6 cellular contexts compared by ENCODE assay signal in genomic region chr9:39550573-39550972, GRCh38.
DNase-seq lines count a peak whose midpoint lies in the region; ATAC-seq and TF ChIP-seq lines count a peak whose summit lies in the region.
"Not testable (repeated sequence)": the region's sequence is repeated elsewhere in the genome, so short reads cannot be mapped to it uniquely, and the experiment has no call there.

No MANE protein-coding gene starts in this region.

- CTCF ChIA-PET in SK-N-SH (lab: Yijun Ruan, JAX): not testable (repeated sequence)

- not testable (repeated sequence) for H3K36me3 ChIP-seq in HUES64 (ENCODE audit: insufficient read depth, low read length); SK-N-SH (replicated peaks in 1 of 2; ENCODE audit: control insufficient read depth in 1 of 2, insufficient read depth in 2 of 2, low read length in 1 of 2); endodermal cell (ENCODE audit: control insufficient read depth, insufficient read depth, low read length); mesendoderm (ENCODE audit: control insufficient read depth, insufficient read depth, low read length)

- H3K4me2 ChIP-seq in H9 (ENCODE audit: insufficient read depth, insufficient read length, low read length); SK-N-SH; mesendoderm (ENCODE audit: low read length): not testable (repeated sequence)

- not testable (repeated sequence) for H2BK12ac ChIP-seq in H9 (ENCODE audit: insufficient read length, low read depth, low read length)

- H3K27ac Mint-ChIP-seq in H9: peak overlapping the region; percentile 91 to 96 (median 91); a peak in 6 of 7 replicates
- peak overlapping the region; percentile 79 for H3K27ac Mint-ChIP-seq in endodermal cell

- H2BK5ac ChIP-seq in H9 (ENCODE audit: insufficient read length, low read length); mesendoderm (ENCODE audit: low read length): not testable (repeated sequence)

- H3K23me2 ChIP-seq in H9 (ENCODE audit: insufficient read length, low read depth, low read length, poor library complexity, severe bottlenecking): not testable (repeated sequence)

- TF ChIP-seq CTCF in H9 (conservative IDR thresholded peaks at IDR 0.05); SK-N-SH (IDR thresholded peaks at IDR 0.05); endodermal cell (conservative IDR thresholded peaks at IDR 0.05); foreskin keratinocyte (conservative IDR thresholded peaks at IDR 0.05): not testable (repeated sequence)

- H3K14ac ChIP-seq in H9 (ENCODE audit: insufficient read depth, low read length): not testable (repeated sequence)

- H3K4me1 ChIP-seq in H9 (ENCODE audit: insufficient read depth, low read length); SK-N-SH (ENCODE audit: control insufficient read depth in 1 of 2, insufficient read depth in 2 of 2, low read depth in 1 of 2, low read length in 1 of 2); endodermal cell (ENCODE audit: control insufficient read depth, insufficient read depth, low read length); foreskin keratinocyte; mesendoderm (ENCODE audit: control insufficient read depth, low read depth, low read length): not testable (repeated sequence)
- peaks cover 21% of the 10 kb centered on the region for H3K4me1 ChIP-seq in HUES64 (ENCODE audit: insufficient read depth, low read length)

- peak overlapping the region; percentile 31 for H3K4me3 ChIP-seq in HUES64 (ENCODE audit: low read length)
- H3K4me3 ChIP-seq in SK-N-SH (ENCODE audit: low read depth in 2 of 2, low read length in 1 of 2); endodermal cell (ENCODE audit: low read length); mesendoderm (ENCODE audit: low read length): not testable (repeated sequence)

- H3K79me2 ChIP-seq in H9 (ENCODE audit: insufficient read depth, low read length); SK-N-SH (ENCODE audit: insufficient read depth); mesendoderm (ENCODE audit: control insufficient read depth, insufficient read depth, low read length): not testable (repeated sequence)

- not testable (repeated sequence) for H3K4ac ChIP-seq in H9 (ENCODE audit: low read depth, low read length); mesendoderm (ENCODE audit: low read depth, low read length)

- peak; percentile 76 for ATAC-seq in foreskin keratinocyte

- H3K36me3 Mint-ChIP-seq in H9 (ENCODE audit: insufficient read depth in 1 of 3, low read depth in 3 of 3); endodermal cell (ENCODE audit: low read depth): not testable (repeated sequence)

- not testable (repeated sequence) for H3K18ac ChIP-seq in H9 (ENCODE audit: insufficient read length, low read depth, low read length); mesendoderm (ENCODE audit: low read length)

- not testable (repeated sequence) for H3K9me3 ChIP-seq in H9 (ENCODE audit: control insufficient read depth, low read depth, low read length); HUES64 (ENCODE audit: insufficient read depth, low read depth, low read length); SK-N-SH; endodermal cell (ENCODE audit: control insufficient read depth, low read length)

- not testable (repeated sequence) for TF ChIP-seq EP300 in SK-N-SH (IDR thresholded peaks at IDR 0.05; ENCODE audit: borderline replicate concordance in 1 of 2, low read depth in 1 of 2, low read length in 1 of 2)

- DNase-seq in H9, SK-N-SH, endodermal cell, foreskin keratinocyte: not testable (repeated sequence)
- peak; percentile 3 for DNase-seq in mesendoderm

- H4K5ac ChIP-seq in H9 (ENCODE audit: insufficient read length, low read depth, low read length); mesendoderm (ENCODE audit: low read length): not testable (repeated sequence)

- H4K8ac ChIP-seq in H9 (replicated peaks; ENCODE audit: insufficient read length, low read depth, low read length); mesendoderm (ENCODE audit: low read depth, low read length): not testable (repeated sequence)

- H3K27ac ChIP-seq in H9 (ENCODE audit: insufficient read length, low read depth, low read length); SK-N-SH (ENCODE audit: low read depth in 2 of 2, low read length in 1 of 2); endodermal cell (ENCODE audit: low read depth, low read length); foreskin keratinocyte; mesendoderm (ENCODE audit: low read depth, low read length): not testable (repeated sequence)
- peak overlapping the region; percentile 92 for H3K27ac ChIP-seq in HUES64 (ENCODE audit: low read depth, low read length)

- WGBS in H9 (ENCODE audit: extremely low coverage, insufficient read length, low lambda C conversion rate): no CpG with 5 or more reads among the region's 2 CpGs
- no CpG with 5 or more reads among the region's 2 CpGs for WGBS in HUES64
- WGBS in SK-N-SH (ENCODE audit: low lambda C conversion rate): 35% methylated on average over 2 of the region's 2 CpGs
- no CpG with 5 or more reads among the region's 2 CpGs for WGBS in endodermal cell (ENCODE audit: insufficient coverage in 1 of 2, insufficient read length in 1 of 2), 2 experiments
- WGBS in mesendoderm (ENCODE audit: extremely low coverage, insufficient coverage, low lambda C conversion rate): no CpG with 5 or more reads among the region's 2 CpGs

- peak overlapping the region in 1 of 2 experiments; percentile 41; a peak in 3 of 5 replicates for H3K4me3 Mint-ChIP-seq in H9
- H3K4me3 Mint-ChIP-seq in endodermal cell: not testable (repeated sequence)

- not testable (repeated sequence) for H4K20me1 ChIP-seq in H9 (ENCODE audit: control insufficient read depth, insufficient read depth, insufficient read length); SK-N-SH (ENCODE audit: insufficient read depth)

- TF ChIP-seq RAD21 in SK-N-SH (IDR thresholded peaks at IDR 0.05; ENCODE audit: low read length): not testable (repeated sequence)

- H3K9me3 Mint-ChIP-seq in H9, endodermal cell: not testable (repeated sequence)

- not testable (repeated sequence) for H4K91ac ChIP-seq in H9 (ENCODE audit: insufficient read length, low read depth, low read length)

- not testable (repeated sequence) for H3K9ac ChIP-seq in H9 (ENCODE audit: extremely low read depth, insufficient read length, low read length); SK-N-SH; endodermal cell (ENCODE audit: extremely low read depth, low read length, poor library complexity, severe bottlenecking); mesendoderm (ENCODE audit: low read length)
- H3K9ac ChIP-seq in HUES64 (ENCODE audit: low read depth, low read length): peak overlapping the region; percentile 55; the same call in 1 of the 2 replicates

- not testable (repeated sequence) for H3K23ac ChIP-seq in H9 (ENCODE audit: insufficient read length, low read depth, low read length); mesendoderm (ENCODE audit: low read length)

- not testable (repeated sequence) for H2BK20ac ChIP-seq in H9 (ENCODE audit: low read depth, low read length, poor library complexity, severe bottlenecking)

- H2AFZ ChIP-seq in H9 (ENCODE audit: low read length): not testable (repeated sequence)
- peak overlapping the region; percentile 57; the same call in 1 of the 2 replicates for H2AFZ ChIP-seq in SK-N-SH (ENCODE audit: low read depth)

- POLR2A ChIA-PET in SK-N-SH (lab: Yijun Ruan, JAX): not testable (repeated sequence)

- H3K27me3 Mint-ChIP-seq in H9 (ENCODE audit: low read depth); endodermal cell (ENCODE audit: insufficient read depth): not testable (repeated sequence)

- not testable (repeated sequence) for H3K79me1 ChIP-seq in H9 (ENCODE audit: insufficient read depth, low read depth, low read length, poor library complexity, severe bottlenecking); mesendoderm (ENCODE audit: low read length)

- not testable (repeated sequence) for H2AK5ac ChIP-seq in H9 (ENCODE audit: insufficient read length, low read length); mesendoderm (ENCODE audit: low read length)

- not testable (repeated sequence) for H2BK120ac ChIP-seq in H9 (ENCODE audit: low read depth, low read length, poor library complexity, severe bottlenecking); mesendoderm (ENCODE audit: low read depth, low read length)

- H3T11ph ChIP-seq in H9 (ENCODE audit: low read length): not testable (repeated sequence)

- not testable (repeated sequence) for H3K27me3 ChIP-seq in H9 (ENCODE audit: insufficient read depth, low read length); HUES64 (ENCODE audit: insufficient read depth, low read length); SK-N-SH (ENCODE audit: insufficient read depth); endodermal cell (ENCODE audit: control insufficient read depth, insufficient read depth, low read length, poor library complexity, severe bottlenecking); foreskin keratinocyte; mesendoderm (ENCODE audit: insufficient read depth, low read length, poor library complexity)

- not testable (repeated sequence) for H3K9me2 ChIP-seq in SK-N-SH

- H2BK15ac ChIP-seq in H9 (ENCODE audit: low read depth, low read length); mesendoderm (replicated peaks; ENCODE audit: low read depth): not testable (repeated sequence)

- peaks cover 10 to 16% of the 10 kb centered on the region in 2 experiments for H3K4me1 Mint-ChIP-seq in H9
- peaks cover 12% of the 10 kb centered on the region for H3K4me1 Mint-ChIP-seq in endodermal cell

- H3F3A ChIP-seq in SK-N-SH (replicated peaks; ENCODE audit: insufficient read depth): not testable (repeated sequence)

- not testable (repeated sequence) for H3K56ac ChIP-seq in H9 (ENCODE audit: insufficient read length, low read depth, low read length); mesendoderm (ENCODE audit: low read length)
